Comparison of ENCODE assay signal across 1 cellular context in the genomic region with DNA sequence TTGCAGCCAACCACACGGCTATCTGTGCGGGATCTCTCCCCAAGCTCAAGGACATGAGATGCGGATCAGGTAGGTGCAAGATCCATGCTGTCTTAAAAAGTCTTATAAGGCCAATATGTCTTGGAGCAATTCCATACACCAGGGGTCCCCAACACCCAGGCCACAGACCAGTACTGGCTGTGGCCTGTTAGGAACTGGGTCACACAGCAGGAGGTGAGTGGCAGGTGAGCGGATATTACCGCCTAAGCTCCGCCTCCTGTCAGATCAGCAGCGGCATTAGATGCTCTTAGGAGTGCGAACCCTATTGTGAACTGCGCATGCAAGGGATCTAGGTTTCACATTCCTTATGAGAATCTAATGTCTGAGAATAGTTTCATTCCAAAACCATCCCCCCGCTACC.
TF ChIP-seq lines count a peak whose summit lies in the region.

No MANE protein-coding gene starts in this region.

TF ChIP-seq in K562, 482 proteins besides CTCF, POLR2A, EP300 and RAD21 (continued from another document):
- no peak for TF ChIP-seq CSDE1 (IDR thresholded peaks at IDR 0.05)
- TF ChIP-seq ETV5 (CRISPR knock-in tag; IDR thresholded peaks at IDR 0.05; ENCODE audit: low read depth), result no peak
- TF ChIP-seq, protein P1, sequence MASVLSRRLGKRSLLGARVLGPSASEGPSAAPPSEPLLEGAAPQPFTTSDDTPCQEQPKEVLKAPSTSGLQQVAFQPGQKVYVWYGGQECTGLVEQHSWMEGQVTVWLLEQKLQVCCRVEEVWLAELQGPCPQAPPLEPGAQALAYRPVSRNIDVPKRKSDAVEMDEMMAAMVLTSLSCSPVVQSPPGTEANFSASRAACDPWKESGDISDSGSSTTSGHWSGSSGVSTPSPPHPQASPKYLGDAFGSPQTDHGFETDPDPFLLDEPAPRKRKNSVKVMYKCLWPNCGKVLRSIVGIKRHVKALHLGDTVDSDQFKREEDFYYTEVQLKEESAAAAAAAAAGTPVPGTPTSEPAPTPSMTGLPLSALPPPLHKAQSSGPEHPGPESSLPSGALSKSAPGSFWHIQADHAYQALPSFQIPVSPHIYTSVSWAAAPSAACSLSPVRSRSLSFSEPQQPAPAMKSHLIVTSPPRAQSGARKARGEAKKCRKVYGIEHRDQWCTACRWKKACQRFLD (CRISPR knock-in tag; IDR thresholded peaks at IDR 0.05), result no peak
- TF ChIP-seq, protein P2, sequence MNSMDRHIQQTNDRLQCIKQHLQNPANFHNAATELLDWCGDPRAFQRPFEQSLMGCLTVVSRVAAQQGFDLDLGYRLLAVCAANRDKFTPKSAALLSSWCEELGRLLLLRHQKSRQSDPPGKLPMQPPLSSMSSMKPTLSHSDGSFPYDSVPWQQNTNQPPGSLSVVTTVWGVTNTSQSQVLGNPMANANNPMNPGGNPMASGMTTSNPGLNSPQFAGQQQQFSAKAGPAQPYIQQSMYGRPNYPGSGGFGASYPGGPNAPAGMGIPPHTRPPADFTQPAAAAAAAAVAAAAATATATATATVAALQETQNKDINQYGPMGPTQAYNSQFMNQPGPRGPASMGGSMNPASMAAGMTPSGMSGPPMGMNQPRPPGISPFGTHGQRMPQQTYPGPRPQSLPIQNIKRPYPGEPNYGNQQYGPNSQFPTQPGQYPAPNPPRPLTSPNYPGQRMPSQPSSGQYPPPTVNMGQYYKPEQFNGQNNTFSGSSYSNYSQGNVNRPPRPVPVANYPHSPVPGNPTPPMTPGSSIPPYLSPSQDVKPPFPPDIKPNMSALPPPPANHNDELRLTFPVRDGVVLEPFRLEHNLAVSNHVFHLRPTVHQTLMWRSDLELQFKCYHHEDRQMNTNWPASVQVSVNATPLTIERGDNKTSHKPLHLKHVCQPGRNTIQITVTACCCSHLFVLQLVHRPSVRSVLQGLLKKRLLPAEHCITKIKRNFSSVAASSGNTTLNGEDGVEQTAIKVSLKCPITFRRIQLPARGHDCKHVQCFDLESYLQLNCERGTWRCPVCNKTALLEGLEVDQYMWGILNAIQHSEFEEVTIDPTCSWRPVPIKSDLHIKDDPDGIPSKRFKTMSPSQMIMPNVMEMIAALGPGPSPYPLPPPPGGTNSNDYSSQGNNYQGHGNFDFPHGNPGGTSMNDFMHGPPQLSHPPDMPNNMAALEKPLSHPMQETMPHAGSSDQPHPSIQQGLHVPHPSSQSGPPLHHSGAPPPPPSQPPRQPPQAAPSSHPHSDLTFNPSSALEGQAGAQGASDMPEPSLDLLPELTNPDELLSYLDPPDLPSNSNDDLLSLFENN (IDR thresholded peaks at IDR 0.05; ENCODE audit: low read depth in 2 of 2, low read length in 2 of 2), result no peak
- no peak for TF ChIP-seq ZBTB8A (IDR thresholded peaks at IDR 0.05; ENCODE audit: partially characterized antibody)
- TF ChIP-seq, protein P3, sequence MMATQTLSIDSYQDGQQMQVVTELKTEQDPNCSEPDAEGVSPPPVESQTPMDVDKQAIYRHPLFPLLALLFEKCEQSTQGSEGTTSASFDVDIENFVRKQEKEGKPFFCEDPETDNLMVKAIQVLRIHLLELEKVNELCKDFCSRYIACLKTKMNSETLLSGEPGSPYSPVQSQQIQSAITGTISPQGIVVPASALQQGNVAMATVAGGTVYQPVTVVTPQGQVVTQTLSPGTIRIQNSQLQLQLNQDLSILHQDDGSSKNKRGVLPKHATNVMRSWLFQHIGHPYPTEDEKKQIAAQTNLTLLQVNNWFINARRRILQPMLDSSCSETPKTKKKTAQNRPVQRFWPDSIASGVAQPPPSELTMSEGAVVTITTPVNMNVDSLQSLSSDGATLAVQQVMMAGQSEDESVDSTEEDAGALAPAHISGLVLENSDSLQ (IDR thresholded peaks at IDR 0.05), result peak; percentile 82
- no peak for TF ChIP-seq KDM4B (IDR thresholded peaks at IDR 0.05; ENCODE audit: borderline replicate concordance in 2 of 2, low read depth in 1 of 2)
- no peak for TF ChIP-seq ZNF140 (CRISPR knock-in tag; IDR thresholded peaks at IDR 0.05)
- TF ChIP-seq ZNF23 (CRISPR knock-in tag; IDR thresholded peaks at IDR 0.05), result no peak
- TF ChIP-seq EHMT2 (IDR thresholded peaks at IDR 0.05), result no peak
- TF ChIP-seq, protein P4, sequence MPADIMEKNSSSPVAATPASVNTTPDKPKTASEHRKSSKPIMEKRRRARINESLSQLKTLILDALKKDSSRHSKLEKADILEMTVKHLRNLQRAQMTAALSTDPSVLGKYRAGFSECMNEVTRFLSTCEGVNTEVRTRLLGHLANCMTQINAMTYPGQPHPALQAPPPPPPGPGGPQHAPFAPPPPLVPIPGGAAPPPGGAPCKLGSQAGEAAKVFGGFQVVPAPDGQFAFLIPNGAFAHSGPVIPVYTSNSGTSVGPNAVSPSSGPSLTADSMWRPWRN (IDR thresholded peaks at IDR 0.05; ENCODE audit: low read depth), result no peak
- TF ChIP-seq MEIS2 (IDR thresholded peaks at IDR 0.05; ENCODE audit: partially characterized antibody), result peak; percentile 14
- no peak for TF ChIP-seq HDAC2 (IDR thresholded peaks at IDR 0.05)
- TF ChIP-seq, protein P5, sequence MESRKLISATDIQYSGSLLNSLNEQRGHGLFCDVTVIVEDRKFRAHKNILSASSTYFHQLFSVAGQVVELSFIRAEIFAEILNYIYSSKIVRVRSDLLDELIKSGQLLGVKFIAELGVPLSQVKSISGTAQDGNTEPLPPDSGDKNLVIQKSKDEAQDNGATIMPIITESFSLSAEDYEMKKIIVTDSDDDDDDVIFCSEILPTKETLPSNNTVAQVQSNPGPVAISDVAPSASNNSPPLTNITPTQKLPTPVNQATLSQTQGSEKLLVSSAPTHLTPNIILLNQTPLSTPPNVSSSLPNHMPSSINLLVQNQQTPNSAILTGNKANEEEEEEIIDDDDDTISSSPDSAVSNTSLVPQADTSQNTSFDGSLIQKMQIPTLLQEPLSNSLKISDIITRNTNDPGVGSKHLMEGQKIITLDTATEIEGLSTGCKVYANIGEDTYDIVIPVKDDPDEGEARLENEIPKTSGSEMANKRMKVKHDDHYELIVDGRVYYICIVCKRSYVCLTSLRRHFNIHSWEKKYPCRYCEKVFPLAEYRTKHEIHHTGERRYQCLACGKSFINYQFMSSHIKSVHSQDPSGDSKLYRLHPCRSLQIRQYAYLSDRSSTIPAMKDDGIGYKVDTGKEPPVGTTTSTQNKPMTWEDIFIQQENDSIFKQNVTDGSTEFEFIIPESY (CRISPR knock-in tag; IDR thresholded peaks at IDR 0.05), result peak; percentile 74
- TF ChIP-seq, protein P6, sequence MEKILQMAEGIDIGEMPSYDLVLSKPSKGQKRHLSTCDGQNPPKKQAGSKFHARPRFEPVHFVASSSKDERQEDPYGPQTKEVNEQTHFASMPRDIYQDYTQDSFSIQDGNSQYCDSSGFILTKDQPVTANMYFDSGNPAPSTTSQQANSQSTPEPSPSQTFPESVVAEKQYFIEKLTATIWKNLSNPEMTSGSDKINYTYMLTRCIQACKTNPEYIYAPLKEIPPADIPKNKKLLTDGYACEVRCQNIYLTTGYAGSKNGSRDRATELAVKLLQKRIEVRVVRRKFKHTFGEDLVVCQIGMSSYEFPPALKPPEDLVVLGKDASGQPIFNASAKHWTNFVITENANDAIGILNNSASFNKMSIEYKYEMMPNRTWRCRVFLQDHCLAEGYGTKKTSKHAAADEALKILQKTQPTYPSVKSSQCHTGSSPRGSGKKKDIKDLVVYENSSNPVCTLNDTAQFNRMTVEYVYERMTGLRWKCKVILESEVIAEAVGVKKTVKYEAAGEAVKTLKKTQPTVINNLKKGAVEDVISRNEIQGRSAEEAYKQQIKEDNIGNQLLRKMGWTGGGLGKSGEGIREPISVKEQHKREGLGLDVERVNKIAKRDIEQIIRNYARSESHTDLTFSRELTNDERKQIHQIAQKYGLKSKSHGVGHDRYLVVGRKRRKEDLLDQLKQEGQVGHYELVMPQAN (IDR thresholded peaks at IDR 0.05; ENCODE audit: borderline replicate concordance), result no peak
